Comparison of ENCODE assay signal across 18 cellular contexts in the genomic region with DNA sequence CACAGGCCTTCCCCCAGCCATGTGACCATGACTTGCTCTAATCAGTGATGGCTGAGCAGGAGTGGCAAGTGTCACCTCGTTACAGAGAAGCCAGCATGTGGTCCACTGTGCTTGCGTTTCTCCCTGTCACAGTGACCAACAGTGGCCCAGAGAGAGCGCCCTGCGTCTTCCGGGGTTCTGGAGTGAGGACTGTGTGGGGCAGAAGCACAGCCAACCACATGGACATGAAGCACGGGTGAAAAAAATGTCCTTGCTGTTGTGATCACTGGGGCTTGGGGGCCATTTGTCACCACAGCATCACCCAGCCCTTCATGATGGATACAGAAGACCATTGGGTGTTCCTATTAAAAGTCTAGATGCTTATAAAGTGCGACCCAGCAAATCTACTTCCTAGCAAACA.
DNase-seq lines count a peak whose midpoint lies in the region; ATAC-seq lines count a peak whose summit lies in the region.
"Had no signal": no experiment of that assay in that cellular context is flagged by ENCODE, and none has a peak within 500 bp of the region (broad histone marks: within the 10 kb centered on the region; RNA-seq: fewer than 3 reads in every experiment).

No MANE protein-coding gene starts in this region.

- no peaks in the 10 kb centered on the region for H4K20me1 ChIP-seq in BLaER1 treated with 17β-estradiol and CSF1 and Interleukin-3, amounts not matched to agents 10 nM and 100 nM

- 0 out of 22 replicates have a peak, but pooled peaks cover 0 to 4% (median 0%) of the 10 kb centered on the region in 11 experiments for H3K36me3 ChIP-seq in BLaER1 treated with 17β-estradiol and CSF1 and Interleukin-3, amounts not matched to agents 10 nM and 100 nM

- H3K27ac ChIP-seq in BLaER1 treated with 17β-estradiol and CSF1 and Interleukin-3, amounts not matched to agents 10 nM and 100 nM = no peak overlapping the region
- H3K27ac ChIP-seq: RWPE1 had no signal

- peak; percentile 35 for DNase-seq in activated CD8-positive, alpha-beta memory T cell treated with anti-CD3 and anti-CD28 coated beads for 24 hours
- DNase-seq in activated CD8-positive, alpha-beta memory T cell treated with anti-CD3 and anti-CD28 coated beads, Interleukin-2, amount 50 U/mL, for 4 hours = no peak
- DNase-seq in islet precursor cell = peak; percentile 41
- DNase-seq in posterior vena cava (ENCODE audit: low spot score) = peak; percentile 28
- DNase-seq in NOMO-1 treated with DMSO at 0.1 percent for 48 hours (lab: John Stamatoyannopoulos, UW; ENCODE audit: unreplicated experiment) = no peak
- DNase-seq: AML-193, DMS53, GDM1, KG1, NCI-H1105, NCI-H146, NCI-H2029, NCI-H2227 treated with DMSO at 0.1 percent for 48 hours, NCI-H510A, NCI-H748 treated with DMSO at 0.1 percent for 48 hours had no signal

- peaks cover 15 to 27% (median 20%) of the 10 kb centered on the region in 11 experiments for H3K9me3 ChIP-seq in BLaER1 treated with 17β-estradiol and CSF1 and Interleukin-3, amounts not matched to agents 10 nM and 100 nM (replicated peaks in 1 of 11)

- ATAC-seq in GM19455 (IDR thresholded peaks at IDR 0.05; ENCODE audit: unreplicated experiment) = no peak

- no peaks in the 10 kb centered on the region for H3K27me3 ChIP-seq in BLaER1 treated with 17β-estradiol and CSF1 and Interleukin-3, amounts not matched to agents 10 nM and 100 nM

- H3K9ac ChIP-seq in BLaER1 treated with 17β-estradiol and CSF1 and Interleukin-3, amounts not matched to agents 10 nM and 100 nM = no peak overlapping the region

- peak overlapping the region in 9 of 11 experiments; percentile 19 to 64 (median 54); a peak in 16 of 22 replicates for H3K4me2 ChIP-seq in BLaER1 treated with 17β-estradiol and CSF1 and Interleukin-3, amounts not matched to agents 10 nM and 100 nM

- intact Hi-C loops in posterior vena cava (cut with DNase I) = no loop called here

- H3K4me1 ChIP-seq in BLaER1 treated with 17β-estradiol and CSF1 and Interleukin-3, amounts not matched to agents 10 nM and 100 nM = peaks cover 14 to 66% (median 57%) of the 10 kb centered on the region in 10 experiments

- H3K4me3 ChIP-seq in BLaER1 treated with 17β-estradiol and CSF1 and Interleukin-3, amounts not matched to agents 10 nM and 100 nM = no peak overlapping the region

Comparison
In these comparisons a context has a peak if more than half of its experiments do, and no peak if none do; other contexts are left out.
1. DNase-seq: peak in activated CD8-positive, alpha-beta memory T cell treated with anti-CD3 and anti-CD28 coated beads for 24 hours (single experiment), islet precursor cell (single experiment) and posterior vena cava (single experiment); none in activated CD8-positive, alpha-beta memory T cell treated with anti-CD3 and anti-CD28 coated beads, Interleukin-2, amount 50 U/mL, for 4 hours (single experiment) and NOMO-1 treated with DMSO at 0.1 percent for 48 hours (single experiment).